Comparison of ENCODE assay signal across 8 cellular contexts in genomic region chr7:55965805-55966421, GRCh38. TPM values are rescaled to one million over a fixed set of nuclear protein-coding genes. Genes with fewer than 3 reads are reported as not detected.
DNase-seq lines count a peak whose midpoint lies in the region; ATAC-seq and TF ChIP-seq lines count a peak whose summit lies in the region.

No MANE protein-coding gene starts in this region.

- peak overlapping the region; percentile 41 for H3K27ac Mint-ChIP-seq in T-helper 2 cell treated with Interferon-gamma antibody and Interleukin-4, amounts not matched to agents 5 μg/mL and 100 μg/mL, for 36 hours
- H3K27ac Mint-ChIP-seq in activated naive CD8-positive, alpha-beta T cell treated with anti-CD3 and anti-CD28 coated beads, Interleukin-2, amount 10 ng/mL, durations not matched to agents 7 days and 5 days, result no peak overlapping the region

- H3K4me1 Mint-ChIP-seq in T-helper 2 cell treated with Interferon-gamma antibody and Interleukin-4, amounts not matched to agents 5 μg/mL and 100 μg/mL, for 36 hours (ENCODE audit: low read depth), result peaks cover 16% of the 10 kb centered on the region
- H3K4me1 Mint-ChIP-seq in activated naive CD8-positive, alpha-beta T cell treated with anti-CD3 and anti-CD28 coated beads, Interleukin-2, amount 10 ng/mL, durations not matched to agents 7 days and 5 days, result peaks cover 29% of the 10 kb centered on the region

- H3K27me3 ChIP-seq in hepatocyte, result no peaks in the 10 kb centered on the region

- no peaks in the 10 kb centered on the region for H3K9me3 ChIP-seq in hepatocyte (ENCODE audit: low read depth)

- H3K4me3 ChIP-seq in hepatocyte, result no peak overlapping the region

- 75% methylated on average over 13 of the region's 13 CpGs for WGBS in hepatocyte (ENCODE audit: low lambda C conversion rate, missing lambda C conversion rate)

- H2AFZ ChIP-seq in hepatocyte, result no peak overlapping the region

- H3K9me3 Mint-ChIP-seq in T-helper 2 cell treated with Interferon-gamma antibody and Interleukin-4, amounts not matched to agents 5 μg/mL and 100 μg/mL, for 36 hours, result no peaks in the 10 kb centered on the region
- H3K9me3 Mint-ChIP-seq in activated naive CD8-positive, alpha-beta T cell treated with anti-CD3 and anti-CD28 coated beads, Interleukin-2, amount 10 ng/mL, durations not matched to agents 7 days and 5 days, result no peaks in the 10 kb centered on the region

- H3K36me3 Mint-ChIP-seq in T-helper 2 cell treated with Interferon-gamma antibody and Interleukin-4, amounts not matched to agents 5 μg/mL and 100 μg/mL, for 36 hours (ENCODE audit: low read depth), result peaks cover 11% of the 10 kb centered on the region
- H3K36me3 Mint-ChIP-seq in activated naive CD8-positive, alpha-beta T cell treated with anti-CD3 and anti-CD28 coated beads, Interleukin-2, amount 10 ng/mL, durations not matched to agents 7 days and 5 days, result peaks cover 14% of the 10 kb centered on the region

- no peaks in the 10 kb centered on the region for H3K27me3 Mint-ChIP-seq in T-helper 2 cell treated with Interferon-gamma antibody and Interleukin-4, amounts not matched to agents 5 μg/mL and 100 μg/mL, for 36 hours (ENCODE audit: low read depth)
- no peaks in the 10 kb centered on the region for H3K27me3 Mint-ChIP-seq in activated naive CD8-positive, alpha-beta T cell treated with anti-CD3 and anti-CD28 coated beads, Interleukin-2, amount 10 ng/mL, durations not matched to agents 7 days and 5 days

- H3K36me3 ChIP-seq in hepatocyte (replicated peaks; ENCODE audit: insufficient read depth, low read depth), result no peaks in the 10 kb centered on the region

- peak overlapping the region; percentile 24 for H3K4me3 Mint-ChIP-seq in T-helper 2 cell treated with Interferon-gamma antibody and Interleukin-4, amounts not matched to agents 5 μg/mL and 100 μg/mL, for 36 hours
- peak overlapping the region; percentile 35 for H3K4me3 Mint-ChIP-seq in activated naive CD8-positive, alpha-beta T cell treated with anti-CD3 and anti-CD28 coated beads, Interleukin-2, amount 10 ng/mL, durations not matched to agents 7 days and 5 days

- H3K4me1 ChIP-seq in hepatocyte (ENCODE audit: insufficient read depth), result peaks cover 8% of the 10 kb centered on the region

- peaks cover 16% of the 10 kb centered on the region for H4K20me1 ChIP-seq in hepatocyte (ENCODE audit: insufficient read depth, poor library complexity, severe bottlenecking)

- no peak for TF ChIP-seq CTCF in hepatocyte (IDR thresholded peaks at IDR 0.05; ENCODE audit: poor library complexity)

- H3K27ac ChIP-seq in hepatocyte, result peak overlapping the region; percentile 50
- no peak overlapping the region for H3K27ac ChIP-seq in substantia nigra (ENCODE audit: low read depth, low read length, poor library complexity, severe bottlenecking)

- ATAC-seq in activated naive CD8-positive, alpha-beta T cell treated with anti-CD3 and anti-CD28 coated beads, Interleukin-2, amount 10 ng/mL, durations not matched to agents 7 days and 5 days (ENCODE audit: low read depth), result no peak
- ATAC-seq in GM19395 (IDR thresholded peaks at IDR 0.05; ENCODE audit: unreplicated experiment) (no peak), GM18907 (IDR thresholded peaks at IDR 0.05; ENCODE audit: unreplicated experiment) (no peak), HG02623 (IDR thresholded peaks at IDR 0.05; ENCODE audit: unreplicated experiment) (no peak)

- no peak for DNase-seq in T-helper 2 cell treated with Interferon-gamma antibody and Interleukin-4, amounts not matched to agents 5 μg/mL and 100 μg/mL, for 36 hours (ENCODE audit: low spot score)
- no peak for DNase-seq in T-helper 2 cell
- DNase-seq in activated naive CD8-positive, alpha-beta T cell treated with anti-CD3 and anti-CD28 coated beads, Interleukin-2, amount 10 ng/mL, durations not matched to agents 7 days and 5 days, result no peak
- no peak for DNase-seq in hepatocyte (ENCODE audit: low spot score)
- DNase-seq in substantia nigra (lab: John Stamatoyannopoulos, UW), result peak in 25 of 49 donors; percentile 2 to 59 (median 19)

- no peaks in the 10 kb centered on the region for H3K9me2 ChIP-seq in hepatocyte (replicated peaks; ENCODE audit: insufficient read depth)

- POLR2A ChIA-PET in activated naive CD8-positive, alpha-beta T cell treated with anti-CD3 and anti-CD28 coated beads, Interleukin-2, amount 10 ng/mL, durations not matched to agents 7 days and 5 days (lab: Charles Lee), result no interaction called here

- H3K4me2 ChIP-seq in hepatocyte, result peak overlapping the region; percentile 81

- H3K79me2 ChIP-seq in hepatocyte, result peaks cover 60% of the 10 kb centered on the region

RNA-seq across cellular contexts. Expression of gene NIPSNAP2, which starts 1.5 kb away (rescaled TPM):
- total RNA-seq in activated naive CD8-positive, alpha-beta T cell treated with anti-CD3 and anti-CD28 coated beads, Interleukin-2, amount 10 ng/mL, durations not matched to agents 7 days and 5 days, result 10 to 100 TPM; 29.6 to 32.6 TPM
- 46.0 and 47.6 TPM in 2 replicates for total RNA-seq in hepatocyte
- 46.2 and 51.6 TPM in 2 replicates for polyA plus RNA-seq in hepatocyte

RNA-seq across cellular contexts. Expression of gene MRPS17, which starts 14.2 kb away (rescaled TPM):
- total RNA-seq in activated naive CD8-positive, alpha-beta T cell treated with anti-CD3 and anti-CD28 coated beads, Interleukin-2, amount 10 ng/mL, durations not matched to agents 7 days and 5 days, result 10 to 100 TPM; 12.3 to 15.3 TPM
- total RNA-seq in hepatocyte, result 13.7 and 18.6 TPM in 2 replicates
- polyA plus RNA-seq in hepatocyte, result 26.1 and 30.3 TPM in 2 replicates

Comparison
In these comparisons a context has a peak if more than half of its experiments do, and no peak if none do; other contexts are left out.
1. DNase-seq: peak in substantia nigra (25 of 49); none in T-helper 2 cell treated with Interferon-gamma antibody and Interleukin-4, amounts not matched to agents 5 μg/mL and 100 μg/mL, for 36 hours (single experiment), T-helper 2 cell (0 of 5), activated naive CD8-positive, alpha-beta T cell treated with anti-CD3 and anti-CD28 coated beads, Interleukin-2, amount 10 ng/mL, durations not matched to agents 7 days and 5 days (single experiment) and hepatocyte (single experiment).